ENCODE assay signal across 8 cellular contexts in genomic region chr9:121199921-121200320, GRCh38. TPM values are rescaled to one million over a fixed set of nuclear protein-coding genes. Genes with fewer than 3 reads are reported as not detected.
DNase-seq lines count a peak whose midpoint lies in the region; ATAC-seq and TF ChIP-seq lines count a peak whose summit lies in the region.

No MANE protein-coding gene starts in this region.

- peak overlapping the region; percentile 96 for H3K4me3 Mint-ChIP-seq in CD8-positive, alpha-beta T cell
- peak overlapping the region; percentile 93 for H3K4me3 Mint-ChIP-seq in dendritic cell treated with granulocyte-macrophage colony-stimulating factor and Interleukin-4, amounts not matched to agents 40 ng/mL and 50 ng/mL, for 4 days
- peak overlapping the region; percentile 96 for H3K4me3 Mint-ChIP-seq in neural progenitor cell

- peak overlapping the region; percentile 87 for H3K4me2 ChIP-seq in neural progenitor cell

- intact Hi-C loops in CD8-positive, alpha-beta T cell (cut with DNase I, micrococcal nuclease), result loop anchor here (1.0 to 5.0 kb wide), 9 partner anchors 8 to 623 kb away; partner anchors contain the start of genes PSMD5 (in 2 of the 2), FBXW2 (in 1 of the 2), MEGF9 (in 1 of the 2) and STOM (in 1 of the 2)
- intact Hi-C loops in dendritic cell treated with granulocyte-macrophage colony-stimulating factor and Interleukin-4, amounts not matched to agents 40 ng/mL and 50 ng/mL, for 4 days (cut with micrococcal nuclease), result no loop called here

- H3K27ac ChIP-seq in CD8-positive, alpha-beta T cell (ENCODE audit: low read depth, low read length), result no peak overlapping the region
- no peak overlapping the region for H3K27ac ChIP-seq in neural progenitor cell

- H2AFZ ChIP-seq in neural progenitor cell (replicated peaks), result no peak overlapping the region

- ATAC-seq in CD8-positive, alpha-beta T cell, result no peak

- peak overlapping the region; percentile 75 for H3K9ac ChIP-seq in neural progenitor cell

- no peaks in the 10 kb centered on the region for H3F3A ChIP-seq in neural progenitor cell (ENCODE audit: low read depth)

- DNase-seq in CD8-positive, alpha-beta T cell, result no peak
- DNase-seq in NAMALWA (ENCODE audit: low spot score) (peak; percentile 40), neural progenitor cell (ENCODE audit: low spot score) (no peak), NCI-H146 treated with DMSO at 0.1 percent for 48 hours (lab: John Stamatoyannopoulos, UW; ENCODE audit: unreplicated experiment) (no peak), epidermal melanocyte (ENCODE audit: insufficient read length, low spot score) (no peak), activated gamma-delta T cell treated with Interleukin-2 at 50 U/mL for 16 hours (no peak), NCI-H69 (lab: John Stamatoyannopoulos, UW) (no peak)

- H3K4me1 ChIP-seq in CD8-positive, alpha-beta T cell (ENCODE audit: insufficient read depth, low read length), result peaks cover 60% of the 10 kb centered on the region
- peaks cover 25% of the 10 kb centered on the region for H3K4me1 ChIP-seq in neural progenitor cell

- peaks cover 72% of the 10 kb centered on the region for H3K4me1 Mint-ChIP-seq in CD8-positive, alpha-beta T cell (ENCODE audit: low read depth)
- peaks cover 70% of the 10 kb centered on the region for H3K4me1 Mint-ChIP-seq in dendritic cell treated with granulocyte-macrophage colony-stimulating factor and Interleukin-4, amounts not matched to agents 40 ng/mL and 50 ng/mL, for 4 days (ENCODE audit: low read depth)
- peaks cover 36% of the 10 kb centered on the region for H3K4me1 Mint-ChIP-seq in neural progenitor cell

- peak overlapping the region; percentile 77 for H3K4me3 ChIP-seq in CD8-positive, alpha-beta T cell (ENCODE audit: low read depth, low read length)
- H3K4me3 ChIP-seq in neural progenitor cell, result peak overlapping the region; percentile 95

- H3K36me3 Mint-ChIP-seq in CD8-positive, alpha-beta T cell, result peaks cover 9% of the 10 kb centered on the region
- peaks cover 14% of the 10 kb centered on the region for H3K36me3 Mint-ChIP-seq in dendritic cell treated with granulocyte-macrophage colony-stimulating factor and Interleukin-4, amounts not matched to agents 40 ng/mL and 50 ng/mL, for 4 days (ENCODE audit: low read depth)
- no peaks in the 10 kb centered on the region for H3K36me3 Mint-ChIP-seq in neural progenitor cell

- CTCF ChIA-PET in CD8-positive, alpha-beta T cell (lab: Charles Lee), result interaction anchor here (4.6 kb wide), 1 partner anchor 13 kb away, joined by 24 read pairs; no protein-coding TSS in a partner anchor

- no peaks in the 10 kb centered on the region for H3K9me3 ChIP-seq in CD8-positive, alpha-beta T cell (ENCODE audit: low read length)
- no peaks in the 10 kb centered on the region for H3K9me3 ChIP-seq in neural progenitor cell (ENCODE audit: low read depth)

- H3K79me2 ChIP-seq in neural progenitor cell (ENCODE audit: low read depth), result peaks cover 65% of the 10 kb centered on the region

- peaks cover 61% of the 10 kb centered on the region for H4K20me1 ChIP-seq in neural progenitor cell (ENCODE audit: low read depth)

- H3K9me3 Mint-ChIP-seq in CD8-positive, alpha-beta T cell, result no peaks in the 10 kb centered on the region
- no peaks in the 10 kb centered on the region for H3K9me3 Mint-ChIP-seq in dendritic cell treated with granulocyte-macrophage colony-stimulating factor and Interleukin-4, amounts not matched to agents 40 ng/mL and 50 ng/mL, for 4 days
- no peaks in the 10 kb centered on the region for H3K9me3 Mint-ChIP-seq in neural progenitor cell

- H3K27ac Mint-ChIP-seq in CD8-positive, alpha-beta T cell, result peak overlapping the region; percentile 95
- peak overlapping the region; percentile 25 for H3K27ac Mint-ChIP-seq in dendritic cell treated with granulocyte-macrophage colony-stimulating factor and Interleukin-4, amounts not matched to agents 40 ng/mL and 50 ng/mL, for 4 days
- H3K27ac Mint-ChIP-seq in neural progenitor cell, result no peak overlapping the region

- POLR2A ChIA-PET in CD8-positive, alpha-beta T cell (lab: Charles Lee), result interaction anchor here (0.6 to 1.6 kb wide), 5 partner anchors 10 to 283 kb away, joined by 3 to 6 read pairs (median 3); no protein-coding TSS in a partner anchor

- H3K27me3 Mint-ChIP-seq in CD8-positive, alpha-beta T cell (ENCODE audit: low read depth), result no peaks in the 10 kb centered on the region
- no peaks in the 10 kb centered on the region for H3K27me3 Mint-ChIP-seq in dendritic cell treated with granulocyte-macrophage colony-stimulating factor and Interleukin-4, amounts not matched to agents 40 ng/mL and 50 ng/mL, for 4 days
- H3K27me3 Mint-ChIP-seq in neural progenitor cell (ENCODE audit: insufficient read depth, low read depth), result peaks cover 2% of the 10 kb centered on the region

- no peaks in the 10 kb centered on the region for H3K36me3 ChIP-seq in CD8-positive, alpha-beta T cell (ENCODE audit: insufficient read depth, low read length)
- no peaks in the 10 kb centered on the region for H3K36me3 ChIP-seq in neural progenitor cell

- H3K27me3 ChIP-seq in CD8-positive, alpha-beta T cell (ENCODE audit: insufficient read depth, low read length), result no peaks in the 10 kb centered on the region
- H3K27me3 ChIP-seq in neural progenitor cell, result peaks cover 4% of the 10 kb centered on the region

- TF ChIP-seq CTCF in CD8-positive, alpha-beta T cell (IDR thresholded peaks at IDR 0.05), result no peak
- TF ChIP-seq CTCF in neural progenitor cell (IDR thresholded peaks at IDR 0.05), result no peak

RNA-seq across cellular contexts. Expression of gene RAB14, which starts 1.7 kb away (rescaled TPM):
- total RNA-seq in CD8-positive, alpha-beta T cell, result 10 to 100 TPM; 58.8 to 60.4 TPM
- total RNA-seq in neural progenitor cell (ENCODE audit: low replicate concordance), result 23.8 and 35.9 TPM in 2 replicates
